8 cellular contexts compared by ENCODE assay signal in genomic region chr4:72567821-72568620, GRCh38. TPM values are rescaled to one million over a fixed set of nuclear protein-coding genes. Genes with fewer than 3 reads are reported as not detected.
DNase-seq lines count a peak whose midpoint lies in the region; ATAC-seq and TF ChIP-seq lines count a peak whose summit lies in the region.

No MANE protein-coding gene starts in this region.

- H3K27ac Mint-ChIP-seq in natural killer cell (no peak overlapping the region), endothelial cell (ENCODE audit: unreplicated experiment) (peak overlapping the region; percentile 87)
- no peak overlapping the region for H3K27ac Mint-ChIP-seq in natural killer cell treated with Interleukin-12 subunit alpha and Interleukin-12 subunit beta and Interleukin-15 and Interleukin-18, amount 100 ng/mL, for 72 hours

- H3K4me3 Mint-ChIP-seq in natural killer cell: peak overlapping the region; percentile 13
- H3K4me3 Mint-ChIP-seq in natural killer cell treated with Interleukin-12 subunit alpha and Interleukin-12 subunit beta and Interleukin-15 and Interleukin-18, amount 100 ng/mL, for 72 hours: no peak overlapping the region
- peak overlapping the region; percentile 92 for H3K4me3 Mint-ChIP-seq in endothelial cell (ENCODE audit: unreplicated experiment)

- H3K36me3 Mint-ChIP-seq in natural killer cell (peaks cover 6% of the 10 kb centered on the region), endothelial cell (ENCODE audit: low read depth, unreplicated experiment) (no peaks in the 10 kb centered on the region)
- no peaks in the 10 kb centered on the region for H3K36me3 Mint-ChIP-seq in natural killer cell treated with Interleukin-12 subunit alpha and Interleukin-12 subunit beta and Interleukin-15 and Interleukin-18, amount 100 ng/mL, for 72 hours

- no peaks in the 10 kb centered on the region for H3K9me3 ChIP-seq in lower lobe of right lung
- no peaks in the 10 kb centered on the region for H3K9me3 ChIP-seq in subcutaneous abdominal adipose tissue (ENCODE audit: control insufficient read depth in 5 of 5, low read length in 5 of 5)

- peaks cover 21 to 31% of the 10 kb centered on the region in 2 donors for H3K27me3 Mint-ChIP-seq in natural killer cell (ENCODE audit: low read depth in 2 of 2)
- H3K27me3 Mint-ChIP-seq in natural killer cell treated with Interleukin-12 subunit alpha and Interleukin-12 subunit beta and Interleukin-15 and Interleukin-18, amount 100 ng/mL, for 72 hours: peaks cover 23 to 25% of the 10 kb centered on the region in 2 donors
- H3K27me3 Mint-ChIP-seq in endothelial cell (ENCODE audit: unreplicated experiment): no peaks in the 10 kb centered on the region

- peak overlapping the region; percentile 63 for H3K27ac ChIP-seq in lower lobe of right lung
- peak overlapping the region; percentile 63 for H3K27ac ChIP-seq in subcutaneous abdominal adipose tissue (ENCODE audit: low read depth, low read length)

- H3K36me3 ChIP-seq in lower lobe of right lung (no peaks in the 10 kb centered on the region), subcutaneous abdominal adipose tissue (ENCODE audit: control insufficient read depth in 5 of 5, insufficient read depth in 5 of 5, low read length in 5 of 5) (no peaks in the 10 kb centered on the region)

- H3K27me3 ChIP-seq in lower lobe of right lung (ENCODE audit: low read depth): no peaks in the 10 kb centered on the region
- no peaks in the 10 kb centered on the region for H3K27me3 ChIP-seq in subcutaneous abdominal adipose tissue (ENCODE audit: control insufficient read depth in 5 of 5, insufficient read depth in 4 of 5, low read length in 5 of 5)

- ATAC-seq in natural killer cell (peak in 1 of 3 donors; percentile 15), lower lobe of right lung (peak; percentile 83 to 86)
- no peak for ATAC-seq in natural killer cell treated with Interleukin-12 subunit alpha and Interleukin-12 subunit beta and Interleukin-15 and Interleukin-18, amount 100 ng/mL, for 72 hours

- peak overlapping the region in 4 of 5 donors; percentile 63 to 72 (median 69) for H3K9ac ChIP-seq in subcutaneous abdominal adipose tissue (ENCODE audit: low read length in 5 of 5)

- H3K4me1 Mint-ChIP-seq in natural killer cell: peaks cover 0 to 12% of the 10 kb centered on the region in 2 donors
- peaks cover 0 to 6% of the 10 kb centered on the region in 2 donors for H3K4me1 Mint-ChIP-seq in natural killer cell treated with Interleukin-12 subunit alpha and Interleukin-12 subunit beta and Interleukin-15 and Interleukin-18, amount 100 ng/mL, for 72 hours (ENCODE audit: low read depth in 2 of 2)
- H3K4me1 Mint-ChIP-seq in endothelial cell (ENCODE audit: unreplicated experiment): peaks cover 23% of the 10 kb centered on the region

- H3K4me1 ChIP-seq in lower lobe of right lung (peaks cover 19% of the 10 kb centered on the region), subcutaneous abdominal adipose tissue (ENCODE audit: control insufficient read depth in 5 of 5, insufficient read depth in 5 of 5, low read length in 5 of 5) (peaks cover 0 to 27% (median 21%) of the 10 kb centered on the region in 5 donors)

- intact Hi-C loops in natural killer cell (cut with micrococcal nuclease) (no loop called here), lower lobe of right lung (cut with DNase I) (no loop called here)

- H3K4me3 ChIP-seq in lower lobe of right lung: peak overlapping the region; percentile 65
- peak overlapping the region; percentile 73 to 88 (median 81) for H3K4me3 ChIP-seq in subcutaneous abdominal adipose tissue (ENCODE audit: low read depth in 1 of 5, low read length in 5 of 5)

- H3K9me3 Mint-ChIP-seq in natural killer cell (peaks cover 0 to 2% of the 10 kb centered on the region in 2 donors), endothelial cell (ENCODE audit: unreplicated experiment) (no peaks in the 10 kb centered on the region)
- H3K9me3 Mint-ChIP-seq in natural killer cell treated with Interleukin-12 subunit alpha and Interleukin-12 subunit beta and Interleukin-15 and Interleukin-18, amount 100 ng/mL, for 72 hours: peaks cover 3% of the 10 kb centered on the region

- TF ChIP-seq CTCF in natural killer cell (IDR thresholded peaks at IDR 0.05): no peak
- TF ChIP-seq CTCF in endothelial cell (IDR thresholded peaks at IDR 0.05; ENCODE audit: unreplicated experiment): no peak
- peak; percentile 28 for TF ChIP-seq CTCF in lower lobe of right lung (IDR thresholded peaks at IDR 0.05)

- DNase-seq in natural killer cell (no peak), HS-27A (ENCODE audit: low read depth) (peak; percentile 72), SW480 (ENCODE audit: low spot score) (peak; percentile 18), endothelial cell (ENCODE audit: low spot score) (peak; percentile 83), lower lobe of right lung (peak; percentile 78), DMS114 treated with DMSO at 0.1 percent for 48 hours (lab: John Stamatoyannopoulos, UW; ENCODE audit: unreplicated experiment) (no peak)
- DNase-seq in natural killer cell treated with Interleukin-12 subunit alpha and Interleukin-12 subunit beta and Interleukin-15 and Interleukin-18, amount 100 ng/mL, for 72 hours (ENCODE audit: low spot score): no peak

RNA-seq across cellular contexts. Expression of gene ADAMTS3, which starts 1.0 kb away (rescaled TPM):
- total RNA-seq in natural killer cell (under 1 TPM in 1 of 3 donors, not detected in 2; 0.30 TPM), endothelial cell (ENCODE audit: unreplicated experiment) (7.4 TPM), lower lobe of right lung (1.1 TPM)
- total RNA-seq in natural killer cell treated with Interleukin-12 subunit alpha and Interleukin-12 subunit beta and Interleukin-15 and Interleukin-18, amount 100 ng/mL, for 72 hours: not detected

Comparison
In these comparisons a context has a peak if more than half of its experiments do, and no peak if none do; other contexts are left out.
1. ATAC-seq: peak in lower lobe of right lung (2 of 2); none in natural killer cell treated with Interleukin-12 subunit alpha and Interleukin-12 subunit beta and Interleukin-15 and Interleukin-18, amount 100 ng/mL, for 72 hours (0 of 2).
2. DNase-seq: peak in HS-27A (single experiment), SW480 (single experiment), endothelial cell (single experiment) and lower lobe of right lung (single experiment); none in natural killer cell (single experiment), natural killer cell treated with Interleukin-12 subunit alpha and Interleukin-12 subunit beta and Interleukin-15 and Interleukin-18, amount 100 ng/mL, for 72 hours (single experiment) and DMS114 treated with DMSO at 0.1 percent for 48 hours (single experiment).